Comparison of ENCODE assay signal across 23 cellular contexts in genomic region chr14:49428076-49428475, GRCh38.
"Had no signal": no experiment of that assay in that cellular context is flagged by ENCODE, and none has a peak within 500 bp of the region (broad histone marks: within the 10 kb centered on the region; RNA-seq: fewer than 3 reads in every experiment).

No MANE protein-coding gene starts in this region.

- H3K27ac ChIP-seq: colonic mucosa, coronary artery, dorsolateral prefrontal cortex, epithelial cell of prostate, esophagus muscularis mucosa, esophagus squamous epithelium, foreskin keratinocyte, gastrocnemius medialis, gastroesophageal sphincter, heart left ventricle, heart right ventricle had no signal

- H3K27me3 ChIP-seq: colonic mucosa, esophagus muscularis mucosa, gastrocnemius medialis had no signal

- H3K36me3 ChIP-seq: colonic mucosa, esophagus muscularis mucosa, esophagus squamous epithelium, gastrocnemius medialis, gastroesophageal sphincter, heart left ventricle, heart right ventricle had no signal

- H3K4me1 ChIP-seq: colonic mucosa, esophagus muscularis mucosa, esophagus squamous epithelium, foreskin keratinocyte, gastrocnemius medialis, heart left ventricle, heart right ventricle had no signal

- DNase-seq: colonic mucosa; cortex of kidney; dermis blood vessel endothelial cell; dorsolateral prefrontal cortex; effector CD4-positive, alpha-beta T cell; effector CD8-positive, alpha-beta T cell; effector memory CD4-positive, alpha-beta T cell; effector memory CD8-positive, alpha-beta T cell; endodermal cell; erythroblast; esophagus squamous epithelium; foreskin fibroblast; foreskin keratinocyte; foreskin melanocyte; gastrocnemius medialis; glutamatergic neuron; head of caudate nucleus; heart left ventricle; heart right ventricle had no signal

- H3K9me3 ChIP-seq: colonic mucosa, gastrocnemius medialis had no signal

- H3K4me3 ChIP-seq: colonic mucosa, coronary artery, dorsolateral prefrontal cortex, esophagus muscularis mucosa, esophagus squamous epithelium, gastrocnemius medialis, gastroesophageal sphincter, heart left ventricle, heart right ventricle had no signal
